Comparison of ENCODE assay signal across 22 cellular contexts in genomic region chr9:73531658-73532057, GRCh38.
A peak's percentile ranks its signal among the peaks of the same experiment; 100 is the strongest.
DNase-seq lines count a peak whose midpoint lies in the region; ATAC-seq, FAIRE-seq and TF ChIP-seq lines count a peak whose summit lies in the region.
"Had no signal": no experiment of that assay in that cellular context is flagged by ENCODE, and none has a peak within 500 bp of the region (broad histone marks: within the 10 kb centered on the region; RNA-seq: fewer than 3 reads in every experiment).

No MANE protein-coding gene starts in this region.

- 52 to 54% methylated on average over 4 of the region's 4 CpGs for WGBS in aorta, 2 donors

- H3K4me3 ChIP-seq in aorta (ENCODE audit: low read length in 2 of 2) (no peak overlapping the region), left lung (no peak overlapping the region)
- H3K4me3 ChIP-seq: suprapubic skin had no signal

- ATAC-seq in GM18505 (IDR thresholded peaks at IDR 0.05; ENCODE audit: unreplicated experiment) (peak; percentile 58), GM19463 (IDR thresholded peaks at IDR 0.05; ENCODE audit: unreplicated experiment) (peak; percentile 93), HG02852 (IDR thresholded peaks at IDR 0.05; ENCODE audit: unreplicated experiment) (peak; percentile 86), HG03469 (IDR thresholded peaks at IDR 0.05; ENCODE audit: unreplicated experiment) (peak; percentile 48), aorta (ENCODE audit: low FRiP score) (no peak), left lung (no peak), HG02970 (IDR thresholded peaks at IDR 0.05; ENCODE audit: low FRiP score, unreplicated experiment) (no peak)
- ATAC-seq: HepG2, T-helper 17 cell had no signal

- no peak for FAIRE-seq in GM19239 (lab: Jason Lieb, UNC)
- FAIRE-seq: HepG2 had no signal

- TF ChIP-seq POLR2A in GM18505 (IDR thresholded peaks at IDR 0.05; ENCODE audit: borderline replicate concordance, extremely low read depth, insufficient read depth, insufficient read length): no peak

- DNase-seq in aorta (no peak), GM19239 (ENCODE audit: insufficient read length, low spot score) (no peak), left lung (no peak)
- DNase-seq: activated CD4-positive, alpha-beta T cell treated with anti-CD3 and anti-CD28 coated beads, Interleukin-2, amount 10 ng/mL, durations not matched to agents 24 days and 14 days; activated T-cell treated with anti-CD3 and anti-CD28 coated beads, Interleukin-2, amount 50 U/mL, for 1 hour; Caco-2; cerebellar nuclear complex; endodermal cell; foreskin fibroblast; GF-D8; mammary epithelial cell; NCI-H2171 treated with DMSO at 0.1 percent for 48 hours; NK-92 treated with Interleukin-12 subunit alpha and Interleukin-12 subunit beta, amount 100 ng/mL, for 24 hours; Right ventricle myocardium superior; T-helper 17 cell had no signal

- TF ChIP-seq CTCF in left lung (IDR thresholded peaks at IDR 0.05): no peak

- H3K4me1 ChIP-seq in aorta (ENCODE audit: control insufficient read depth in 1 of 2, insufficient read depth in 2 of 2, low read length in 2 of 2): no peaks in the 10 kb centered on the region
- no peaks in the 10 kb centered on the region for H3K4me1 ChIP-seq in left lung
- H3K4me1 ChIP-seq: Caco-2, suprapubic skin had no signal

- H3K27me3 ChIP-seq in aorta (ENCODE audit: control insufficient read depth in 1 of 2, insufficient read depth in 2 of 2, low read length in 1 of 2) (peaks cover 0 to 1% of the 10 kb centered on the region in 2 donors), left lung (no peaks in the 10 kb centered on the region)
- H3K27me3 ChIP-seq: suprapubic skin had no signal

- H3K36me3 ChIP-seq in aorta (ENCODE audit: control insufficient read depth in 1 of 2, insufficient read depth in 2 of 2, low read length in 1 of 2) (no peaks in the 10 kb centered on the region), left lung (no peaks in the 10 kb centered on the region)
- H3K36me3 ChIP-seq: suprapubic skin had no signal

- H3K9me3 ChIP-seq in aorta (ENCODE audit: control insufficient read depth, low read length) (peaks cover 2% of the 10 kb centered on the region), left lung (no peaks in the 10 kb centered on the region)
- H3K9me3 ChIP-seq: Caco-2, suprapubic skin had no signal

- no peak overlapping the region for H3K27ac ChIP-seq in aorta (ENCODE audit: low read depth in 1 of 2, low read length in 2 of 2)
- no peak overlapping the region for H3K27ac ChIP-seq in left lung
- H3K27ac ChIP-seq: suprapubic skin had no signal

- intact Hi-C loops in aorta (cut with DNase I): no loop called here
- intact Hi-C loops in left lung (cut with DNase I): no loop called here

Comparison
In these comparisons a context has a peak if more than half of its experiments do, and no peak if none do; other contexts are left out.
1. ATAC-seq: peak in GM18505 (single experiment), GM19463 (single experiment), HG02852 (single experiment) and HG03469 (single experiment); none in aorta (single experiment), left lung (single experiment) and HG02970 (single experiment).